Comparison of ENCODE assay signal across 11 cellular contexts in the genomic region with DNA sequence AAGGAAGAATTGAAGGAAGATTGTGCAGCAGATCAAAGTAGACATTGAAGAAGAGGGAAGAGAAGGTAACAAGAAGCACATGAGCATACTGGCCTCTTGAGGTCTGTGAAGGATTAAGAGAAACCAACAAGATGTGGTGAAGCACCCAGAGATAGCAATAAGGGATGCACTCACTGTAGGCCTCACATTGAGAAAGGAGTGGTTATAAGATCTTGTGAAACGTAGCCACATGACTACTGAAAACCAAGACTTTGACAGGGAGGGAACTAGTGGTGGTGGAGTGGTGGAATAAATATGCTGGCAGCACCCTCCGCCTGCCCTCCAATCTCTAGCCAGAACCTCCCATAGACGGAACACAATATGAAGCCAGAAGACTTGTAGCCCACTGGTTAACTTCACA.
"Had no signal": no experiment of that assay in that cellular context is flagged by ENCODE, and none has a peak within 500 bp of the region (broad histone marks: within the 10 kb centered on the region; RNA-seq: fewer than 3 reads in every experiment).

No MANE protein-coding gene starts in this region.

- DNase-seq: activated CD4-positive, alpha-beta T cell treated with anti-CD3 and anti-CD28 coated beads, Interleukin-2, amount 50 U/mL, for 48 hours; activated naive CD8-positive, alpha-beta T cell treated with anti-CD3 and anti-CD28 coated beads for 36 hours; amygdala; dermis blood vessel endothelial cell; effector memory CD4-positive, alpha-beta T cell; heart left ventricle; kidney; left lung; nucleus accumbens; stimulated activated naive CD4-positive, alpha-beta T cell; upper lobe of right lung had no signal
